8 cellular contexts compared by ENCODE assay signal in genomic region chr6:143536461-143536865, GRCh38. TPM values are rescaled to one million over a fixed set of nuclear protein-coding genes. Genes with fewer than 3 reads are reported as not detected.
A peak's percentile ranks its signal among the peaks of the same experiment; 100 is the strongest.
DNase-seq lines count a peak whose midpoint lies in the region; ATAC-seq and TF ChIP-seq lines count a peak whose summit lies in the region.

No MANE protein-coding gene starts in this region.

- peak in 7 of 10 experiments; percentile 13 to 55 (median 35) for DNase-seq in CD4-positive, alpha-beta T cell
- DNase-seq in adrenal gland (peak in 6 of 7 donors; percentile 31 to 54 (median 44)), iPS DF 6.9 (ENCODE audit: low read depth, low spot score) (no peak), NCI-H2081 (lab: John Stamatoyannopoulos, UW) (no peak)

- WGBS in adrenal gland, 4 donors: 2 to 8% (median 4%) methylated on average over 5 to 27 of the region's 27 CpGs
- no CpG with 5 or more reads among the region's 27 CpGs for WGBS in iPS DF 6.9 (ENCODE audit: insufficient coverage, insufficient read length)

- H3K9me3 Mint-ChIP-seq in CD4-positive, alpha-beta T cell: no peaks in the 10 kb centered on the region

- CTCF ChIA-PET in CD4-positive, alpha-beta T cell (lab: Charles Lee): interaction anchor here (1.2 to 3.0 kb wide), 3 partner anchors 11 to 39 kb away, joined by 4 to 11 read pairs (median 7); no protein-coding TSS in a partner anchor

- peak overlapping the region; percentile 47 for H3K9ac ChIP-seq in SU-DHL-6 (ENCODE audit: low read length)

- H3K4me1 Mint-ChIP-seq in CD4-positive, alpha-beta T cell (ENCODE audit: low read depth): peaks cover 45% of the 10 kb centered on the region

- no peak for TF ChIP-seq CTCF in CD4-positive, alpha-beta T cell (IDR thresholded peaks at IDR 0.05)
- TF ChIP-seq CTCF in SU-DHL-6 (IDR thresholded peaks at IDR 0.05; ENCODE audit: insufficient read depth, low read length, poor library complexity, severe bottlenecking) (no peak), adrenal gland (IDR thresholded peaks at IDR 0.05) (no peak)

- H3K27me3 ChIP-seq in CD4-positive, alpha-beta T cell (ENCODE audit: control insufficient read depth, insufficient read depth, low read length): no peaks in the 10 kb centered on the region
- H3K27me3 ChIP-seq in SU-DHL-6 (ENCODE audit: low read length) (no peaks in the 10 kb centered on the region), adrenal gland (no peaks in the 10 kb centered on the region), iPS DF 6.9 (ENCODE audit: control insufficient read depth, insufficient read depth, low read length) (peaks cover 4% of the 10 kb centered on the region; the same call in 1 of the 2 replicates)

- H3F3A ChIP-seq in SU-DHL-6 (ENCODE audit: insufficient read depth): no peaks in the 10 kb centered on the region; the same call in 1 of the 2 replicates

- H2AFZ ChIP-seq in SU-DHL-6 (ENCODE audit: low read depth, low read length, severe bottlenecking): peak overlapping the region; percentile 69

- no peak for TF ChIP-seq POLR2A in adrenal gland (IDR thresholded peaks at IDR 0.05)

- peak overlapping the region; percentile 63 for H3K4me2 ChIP-seq in SU-DHL-6 (ENCODE audit: low read depth, low read length, poor library complexity, severe bottlenecking)

- peak overlapping the region; percentile 77 for H3K27ac Mint-ChIP-seq in CD4-positive, alpha-beta T cell

- H3K9me3 ChIP-seq in CD4-positive, alpha-beta T cell (ENCODE audit: control insufficient read depth, low read length): no peaks in the 10 kb centered on the region
- H3K9me3 ChIP-seq in SU-DHL-6 (ENCODE audit: insufficient read depth, low read length): no peaks in the 10 kb centered on the region
- no peaks in the 10 kb centered on the region for H3K9me3 ChIP-seq in adrenal gland (replicated peaks in 1 of 3)
- H3K9me3 ChIP-seq in iPS DF 6.9 (ENCODE audit: control insufficient read depth, insufficient read depth, low read length): no peaks in the 10 kb centered on the region

- H3K4me3 ChIP-seq in SU-DHL-6 (ENCODE audit: insufficient read depth, low read length, poor library complexity, severe bottlenecking): peak overlapping the region; percentile 46
- H3K4me3 ChIP-seq in adrenal gland: peak overlapping the region in 3 of 4 donors; percentile 5 to 75 (median 51)
- H3K4me3 ChIP-seq in iPS DF 6.9 (ENCODE audit: low read length): peak overlapping the region; percentile 30; the same call in 1 of the 2 replicates
- peak overlapping the region; percentile 35 to 56 (median 50) for H3K4me3 ChIP-seq in skin epidermis

- H3K4me3 Mint-ChIP-seq in CD4-positive, alpha-beta T cell: peak overlapping the region; percentile 91

- POLR2A ChIA-PET in CD4-positive, alpha-beta T cell (lab: Charles Lee): interaction anchor here (0.8 to 4.6 kb wide), 13 partner anchors 10 to 527 kb away, joined by 3 to 48 read pairs (median 3); partner anchors contain the start of genes ADAT2, FUCA2, LTV1 and PEX3

- H3K27ac ChIP-seq in CD4-positive, alpha-beta T cell (ENCODE audit: low read depth, low read length): peak overlapping the region; percentile 42
- H3K27ac ChIP-seq in SU-DHL-6 (ENCODE audit: low read depth, low read length): no peak overlapping the region
- H3K27ac ChIP-seq in adrenal gland: peak overlapping the region in 3 of 5 donors; percentile 34 to 83 (median 76)
- H3K27ac ChIP-seq in iPS DF 6.9 (ENCODE audit: low read length): no peak overlapping the region
- peak overlapping the region in 19 of 21 experiments; percentile 1 to 85 (median 57) for H3K27ac ChIP-seq in skin epidermis

- H3K79me2 ChIP-seq in SU-DHL-6 (ENCODE audit: insufficient read depth, low read length): no peaks in the 10 kb centered on the region

- H3K4me1 ChIP-seq in adrenal gland (replicated peaks in 1 of 2) (peaks cover 0 to 6% of the 10 kb centered on the region in 2 donors), iPS DF 6.9 (ENCODE audit: control insufficient read depth, insufficient read depth, low read length) (no peaks in the 10 kb centered on the region; the same call in 1 of the 2 replicates)

- peaks cover 5% of the 10 kb centered on the region for H3K36me3 Mint-ChIP-seq in CD4-positive, alpha-beta T cell (ENCODE audit: low read depth)

- no peaks in the 10 kb centered on the region for H4K20me1 ChIP-seq in SU-DHL-6 (ENCODE audit: low read depth, low read length)

- peak; percentile 48 for ATAC-seq in CD4-positive, alpha-beta T cell (ENCODE audit: poor library complexity)
- ATAC-seq in GM19467 (IDR thresholded peaks at IDR 0.05; ENCODE audit: unreplicated experiment): peak; percentile 72
- ATAC-seq in HG03558 (IDR thresholded peaks at IDR 0.05; ENCODE audit: extremely low read depth, unreplicated experiment): peak; percentile 48

- intact Hi-C loops in CD4-positive, alpha-beta T cell (cut with DNase I, micrococcal nuclease): loop anchor here (5.0 kb wide), 1 partner anchor 84 kb away; the partner anchor contains the start of genes ADAT2 (in 2 of the 2) and PEX3 (in 2 of the 2)
- intact Hi-C loops in adrenal gland (cut with DNase I): no loop called here

- H3K9me2 ChIP-seq in SU-DHL-6 (replicated peaks; ENCODE audit: insufficient read depth, low read length): no peaks in the 10 kb centered on the region

- H3K36me3 ChIP-seq in SU-DHL-6 (ENCODE audit: low read length): no peaks in the 10 kb centered on the region
- H3K36me3 ChIP-seq in adrenal gland (replicated peaks in 1 of 2): no peaks in the 10 kb centered on the region
- no peaks in the 10 kb centered on the region for H3K36me3 ChIP-seq in iPS DF 6.9 (ENCODE audit: control insufficient read depth, insufficient read depth, low read length)

- no peaks in the 10 kb centered on the region for H3K27me3 Mint-ChIP-seq in CD4-positive, alpha-beta T cell

RNA-seq across cellular contexts. Expression of gene FUCA2, which starts 24.9 kb away (rescaled TPM):
- total RNA-seq in CD4-positive, alpha-beta T cell: 1 to 10 TPM; 1.1 to 1.5 TPM
- total RNA-seq in adrenal gland: 100 to 1,000 TPM in 1 of 8 donors, 10 to 100 TPM in 7; 47.5 to 120 (median 70.7) TPM
- polyA plus RNA-seq in adrenal gland: 10 to 100 TPM; 28.8 to 90.2 (median 37.8) TPM

Comparison
In these comparisons a context has a peak if more than half of its experiments do, and no peak if none do; other contexts are left out.
1. DNase-seq: peak in CD4-positive, alpha-beta T cell (7 of 10) and adrenal gland (6 of 7); none in iPS DF 6.9 (single experiment) and NCI-H2081 (0 of 2).
2. H3K27ac ChIP-seq: peak in CD4-positive, alpha-beta T cell (single experiment), adrenal gland (3 of 5) and skin epidermis (19 of 21); none in SU-DHL-6 (single experiment) and iPS DF 6.9 (single experiment).
3. RNA of gene FUCA2, which starts 24.9 kb away (total RNA-seq): 47.5 to 120 TPM in adrenal gland; 1.1 to 1.5 TPM in CD4-positive, alpha-beta T cell; every median in the first group is over 10 times any median in the second.
4. intact Hi-C loops: an anchor here in CD4-positive, alpha-beta T cell (5.0 kb wide); none called in adrenal gland.
5. Peak in every context shown above with its lines, with median percentiles within 50 percentile points of each other: ATAC-seq and H3K4me3 ChIP-seq.